ENCODE assay signal across 8 cellular contexts in the genomic region with DNA sequence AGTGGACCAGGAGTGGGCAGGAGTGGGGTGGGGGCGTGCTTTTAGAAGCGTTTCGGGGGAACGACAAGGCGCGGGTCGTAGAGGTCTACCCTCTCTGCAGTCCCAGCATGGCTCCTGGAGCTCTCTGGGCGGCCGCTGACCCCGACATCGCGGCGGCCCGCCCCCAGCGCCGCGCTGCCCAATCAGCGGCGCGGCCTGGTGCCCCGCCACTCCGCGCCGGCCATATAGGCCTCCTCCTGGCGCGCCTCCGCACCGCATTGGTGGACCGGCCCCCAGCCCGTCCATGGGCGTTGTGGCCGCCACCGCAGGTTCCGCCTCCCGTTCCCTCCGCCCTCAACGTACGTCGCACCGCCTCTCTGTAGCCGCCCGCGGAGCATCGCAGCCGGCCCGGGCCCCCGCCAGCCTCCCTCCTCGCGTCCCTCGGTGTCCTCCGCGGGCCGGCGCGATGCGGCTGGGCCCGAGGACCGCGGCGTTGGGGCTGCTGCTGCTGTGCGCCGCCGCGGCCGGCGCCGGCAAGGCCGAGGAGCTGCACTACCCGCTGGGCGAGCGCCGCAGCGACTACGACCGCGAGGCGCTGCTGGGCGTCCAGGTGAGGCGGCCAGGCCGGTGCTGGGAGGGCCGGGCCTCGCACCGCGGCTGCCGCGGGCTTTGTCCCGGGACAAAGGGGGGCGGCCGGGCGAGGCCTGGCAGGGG.
DNase-seq lines count a peak whose midpoint lies in the region; ATAC-seq and TF ChIP-seq lines count a peak whose summit lies in the region.

A gene with protein sequence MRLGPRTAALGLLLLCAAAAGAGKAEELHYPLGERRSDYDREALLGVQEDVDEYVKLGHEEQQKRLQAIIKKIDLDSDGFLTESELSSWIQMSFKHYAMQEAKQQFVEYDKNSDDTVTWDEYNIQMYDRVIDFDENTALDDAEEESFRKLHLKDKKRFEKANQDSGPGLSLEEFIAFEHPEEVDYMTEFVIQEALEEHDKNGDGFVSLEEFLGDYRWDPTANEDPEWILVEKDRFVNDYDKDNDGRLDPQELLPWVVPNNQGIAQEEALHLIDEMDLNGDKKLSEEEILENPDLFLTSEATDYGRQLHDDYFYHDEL (plus strand): TSS at position 353 of the 693 bp plus-strand sequence. CDS start 93 bp downstream, at position 446.

- H3K27me3 Mint-ChIP-seq in activated naive CD4-positive, alpha-beta T cell treated with anti-CD3 and anti-CD28 coated beads, Interleukin-2, amount 50 U/mL, for 24 hours, result peaks cover 1% of the 10 kb centered on the region

- peak within 1 kb of the TSS; percentile 87 for H3K27ac Mint-ChIP-seq in activated naive CD4-positive, alpha-beta T cell treated with anti-CD3 and anti-CD28 coated beads, Interleukin-2, amount 50 U/mL, for 24 hours

- H3K4me3 Mint-ChIP-seq in activated naive CD4-positive, alpha-beta T cell treated with anti-CD3 and anti-CD28 coated beads, Interleukin-2, amount 50 U/mL, for 24 hours, result peak within 1 kb of the TSS; percentile 90

- peaks cover 32% of the 10 kb centered on the region for H3K4me1 Mint-ChIP-seq in activated naive CD4-positive, alpha-beta T cell treated with anti-CD3 and anti-CD28 coated beads, Interleukin-2, amount 50 U/mL, for 24 hours

- DNase-seq in GM10266 (ENCODE audit: extremely low spot score) (peak; percentile 96), NCI-H1092 treated with DMSO at 0.1 percent for 48 hours (lab: John Stamatoyannopoulos, UW) (peak; percentile 87), globus pallidus (ENCODE audit: low spot score) (peak; percentile 95), nucleus accumbens (lab: John Stamatoyannopoulos, UW) (peak; percentile 6 to 96 (median 90)), superior temporal gyrus (ENCODE audit: extremely low spot score) (peak; percentile 95)

- no peaks in the 10 kb centered on the region for H3K9me3 Mint-ChIP-seq in activated naive CD4-positive, alpha-beta T cell treated with anti-CD3 and anti-CD28 coated beads, Interleukin-2, amount 50 U/mL, for 24 hours

- peaks cover 10% of the 10 kb centered on the region for H3K36me3 Mint-ChIP-seq in activated naive CD4-positive, alpha-beta T cell treated with anti-CD3 and anti-CD28 coated beads, Interleukin-2, amount 50 U/mL, for 24 hours

- TF ChIP-seq CTCF in GM10266 (IDR thresholded peaks at IDR 0.05; ENCODE audit: control insufficient read depth, insufficient read depth, low read depth, missing control alignments), result no peak

- ATAC-seq in HG02623 (IDR thresholded peaks at IDR 0.05; ENCODE audit: unreplicated experiment) (peak; percentile 97), SK-N-SH treated with all-trans-retinoic acid at 6 μM for 48 hours (peak; percentile 100)

TF ChIP-seq in SK-N-SH treated with all-trans-retinoic acid at 6 μM for 48 hours, 23 proteins besides CTCF, POLR2A, EP300 and RAD21:
- TF ChIP-seq PPARA (CRISPR knock-in tag; IDR thresholded peaks at IDR 0.05; ENCODE audit: borderline replicate concordance) (no peak), BACH2 (CRISPR knock-in tag; IDR thresholded peaks at IDR 0.05; ENCODE audit: borderline replicate concordance) (no peak), ARNTL (CRISPR knock-in tag; IDR thresholded peaks at IDR 0.05; ENCODE audit: borderline replicate concordance, low read depth) (no peak), ESRRG (CRISPR knock-in tag; IDR thresholded peaks at IDR 0.05) (no peak), OSR1 (CRISPR knock-in tag; IDR thresholded peaks at IDR 0.05) (no peak), GLIS3 (CRISPR knock-in tag; IDR thresholded peaks at IDR 0.05) (no peak), TCF4 (CRISPR knock-in tag; IDR thresholded peaks at IDR 0.05; ENCODE audit: borderline replicate concordance) (no peak)
- TF ChIP-seq, protein P1, sequence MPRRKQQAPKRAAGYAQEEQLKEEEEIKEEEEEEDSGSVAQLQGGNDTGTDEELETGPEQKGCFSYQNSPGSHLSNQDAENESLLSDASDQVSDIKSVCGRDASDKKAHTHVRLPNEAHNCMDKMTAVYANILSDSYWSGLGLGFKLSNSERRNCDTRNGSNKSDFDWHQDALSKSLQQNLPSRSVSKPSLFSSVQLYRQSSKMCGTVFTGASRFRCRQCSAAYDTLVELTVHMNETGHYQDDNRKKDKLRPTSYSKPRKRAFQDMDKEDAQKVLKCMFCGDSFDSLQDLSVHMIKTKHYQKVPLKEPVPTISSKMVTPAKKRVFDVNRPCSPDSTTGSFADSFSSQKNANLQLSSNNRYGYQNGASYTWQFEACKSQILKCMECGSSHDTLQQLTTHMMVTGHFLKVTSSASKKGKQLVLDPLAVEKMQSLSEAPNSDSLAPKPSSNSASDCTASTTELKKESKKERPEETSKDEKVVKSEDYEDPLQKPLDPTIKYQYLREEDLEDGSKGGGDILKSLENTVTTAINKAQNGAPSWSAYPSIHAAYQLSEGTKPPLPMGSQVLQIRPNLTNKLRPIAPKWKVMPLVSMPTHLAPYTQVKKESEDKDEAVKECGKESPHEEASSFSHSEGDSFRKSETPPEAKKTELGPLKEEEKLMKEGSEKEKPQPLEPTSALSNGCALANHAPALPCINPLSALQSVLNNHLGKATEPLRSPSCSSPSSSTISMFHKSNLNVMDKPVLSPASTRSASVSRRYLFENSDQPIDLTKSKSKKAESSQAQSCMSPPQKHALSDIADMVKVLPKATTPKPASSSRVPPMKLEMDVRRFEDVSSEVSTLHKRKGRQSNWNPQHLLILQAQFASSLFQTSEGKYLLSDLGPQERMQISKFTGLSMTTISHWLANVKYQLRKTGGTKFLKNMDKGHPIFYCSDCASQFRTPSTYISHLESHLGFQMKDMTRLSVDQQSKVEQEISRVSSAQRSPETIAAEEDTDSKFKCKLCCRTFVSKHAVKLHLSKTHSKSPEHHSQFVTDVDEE (CRISPR knock-in tag; IDR thresholded peaks at IDR 0.05), result no peak

Comparison
In these comparisons a context has a peak if more than half of its experiments do, and no peak if none do; other contexts are left out.
1. Peak in every context shown above with its lines: DNase-seq and ATAC-seq.